Comparison of ENCODE assay signal across 17 cellular contexts in genomic region chr2:10161206-10161931, GRCh38. TPM values are rescaled to one million over a fixed set of nuclear protein-coding genes. Genes with fewer than 3 reads are reported as not detected.
DNase-seq lines count a peak whose midpoint lies in the region; ATAC-seq, FAIRE-seq and TF ChIP-seq lines count a peak whose summit lies in the region.
"Had no signal": no experiment of that assay in that cellular context is flagged by ENCODE, and none has a peak within 500 bp of the region (broad histone marks: within the 10 kb centered on the region; RNA-seq: fewer than 3 reads in every experiment).

No MANE protein-coding gene starts in this region.

- H3K27ac Mint-ChIP-seq in activated T-cell treated with anti-CD3 and anti-CD28 coated beads, Interleukin-2, amount 50 U/mL, for 24 hours, result no peak overlapping the region

- no peak for TF ChIP-seq CTCF in cardiac fibroblast (IDR thresholded peaks at IDR 0.05; ENCODE audit: low read depth, low read length)

- ATAC-seq in left colon (peak; percentile 93), HG02798 (IDR thresholded peaks at IDR 0.05; ENCODE audit: poor library complexity, unreplicated experiment) (no peak)
- ATAC-seq: sciatic nerve had no signal

- H3K27me3 Mint-ChIP-seq in activated T-cell treated with anti-CD3 and anti-CD28 coated beads, Interleukin-2, amount 50 U/mL, for 24 hours, result no peaks in the 10 kb centered on the region

- H3K4me1 Mint-ChIP-seq in activated T-cell treated with anti-CD3 and anti-CD28 coated beads, Interleukin-2, amount 50 U/mL, for 24 hours (ENCODE audit: low read depth), result peaks cover 5% of the 10 kb centered on the region

- intact Hi-C loops in left colon (cut with DNase I, micrococcal nuclease), result no loop called here

- no peaks in the 10 kb centered on the region for H3K9me3 Mint-ChIP-seq in activated T-cell treated with anti-CD3 and anti-CD28 coated beads, Interleukin-2, amount 50 U/mL, for 24 hours

- DNase-seq in Daoy (ENCODE audit: low read depth) (peak; percentile 39), HT1080 (ENCODE audit: low read depth) (peak; percentile 54), cardiac fibroblast (ENCODE audit: low read depth in 2 of 2) (peak; percentile 32 to 72), left colon (peak; percentile 62 to 71), RCC 7860 (ENCODE audit: low spot score) (no peak), hippocampal formation (lab: John Stamatoyannopoulos, UW) (no peak)
- DNase-seq in activated T-cell treated with anti-CD3 and anti-CD28 coated beads, Interleukin-2, amount 50 U/mL, for 24 hours, result no peak
- DNase-seq: activated effector memory CD4-positive, alpha-beta T cell treated with Interleukin-2 at 50 U/mL for 16 hours; left cardiac atrium; MV-4-11; RPMI8226; stimulated activated CD4-positive, alpha-beta T cell treated with anti-CD3 and anti-CD28 coated beads, Interleukin-2, amount 100 ng/mL, for 48 hours; SW 1271 had no signal

- H3K4me3 Mint-ChIP-seq in activated T-cell treated with anti-CD3 and anti-CD28 coated beads, Interleukin-2, amount 50 U/mL, for 24 hours, result no peak overlapping the region

- H3K36me3 Mint-ChIP-seq in activated T-cell treated with anti-CD3 and anti-CD28 coated beads, Interleukin-2, amount 50 U/mL, for 24 hours (ENCODE audit: low read depth), result peaks cover 46% of the 10 kb centered on the region

- FAIRE-seq in RCC 7860 (lab: Jason Lieb, UNC), result no peak

- no peak overlapping the region for H3K4me3 ChIP-seq in cardiac fibroblast (replicated peaks in 1 of 2; ENCODE audit: low read depth in 2 of 2, low read length in 2 of 2)
- H3K4me3 ChIP-seq: esophagus muscularis mucosa, heart left ventricle had no signal

RNA-seq across cellular contexts. Expression of gene RRM2, which starts 38.8 kb away (rescaled TPM):
- total RNA-seq in Daoy (2014; rRNA removed; shearing (Covaris generic)), result 155 and 162 TPM in 2 replicates
- total RNA-seq in HT1080 (2014; rRNA removed; shearing (Covaris generic)), result 98.1 and 195 TPM in 2 replicates
- 144 and 151 TPM in 2 replicates for polyA plus RNA-seq in HT1080 (2015; cell fraction: cytosol; rRNA removed)
- 165 and 180 TPM in 2 replicates for polyA plus RNA-seq in HT1080 (2015; cell fraction: nucleus; rRNA removed)
- 10 to 100 TPM; 15.8 to 40.0 TPM for total RNA-seq in left colon

Comparison
In these comparisons a context has a peak if more than half of its experiments do, and no peak if none do; other contexts are left out.
1. DNase-seq: peak in Daoy (single experiment), HT1080 (single experiment), cardiac fibroblast (2 of 2) and left colon (2 of 2); none in RCC 7860 (single experiment), hippocampal formation (0 of 2) and activated T-cell treated with anti-CD3 and anti-CD28 coated beads, Interleukin-2, amount 50 U/mL, for 24 hours (single experiment).